In genomic region chr17:8221663-8222379, GRCh38 we compare ENCODE assay signal across 1 cellular context.
TF ChIP-seq lines count a peak whose summit lies in the region.

No MANE protein-coding gene starts in this region.

TF ChIP-seq in IMR-90, 13 proteins besides CTCF, POLR2A, EP300 and RAD21:
- TF ChIP-seq MAFK (IDR thresholded peaks at IDR 0.05; ENCODE audit: low read depth, low read length) (peak; percentile 53; the same call in 1 of the 2 replicates), FOS (IDR thresholded peaks at IDR 0.05; ENCODE audit: low read depth, low read length) (peak; percentile 95), MAZ (IDR thresholded peaks at IDR 0.05; ENCODE audit: borderline replicate concordance, low read depth, low read length) (peak; percentile 44; the same call in 1 of the 2 replicates), CEBPB (IDR thresholded peaks at IDR 0.05; ENCODE audit: low read depth, low read length) (0 out of 2 replicates have a peak, but pooled peaks have one; percentile 23), SMC3 (IDR thresholded peaks at IDR 0.05; ENCODE audit: low read depth, low read length) (no peak), USF2 (IDR thresholded peaks at IDR 0.05; ENCODE audit: low read depth, low read length) (peak; percentile 8; the same call in 1 of the 2 replicates)
